In the genomic region with DNA sequence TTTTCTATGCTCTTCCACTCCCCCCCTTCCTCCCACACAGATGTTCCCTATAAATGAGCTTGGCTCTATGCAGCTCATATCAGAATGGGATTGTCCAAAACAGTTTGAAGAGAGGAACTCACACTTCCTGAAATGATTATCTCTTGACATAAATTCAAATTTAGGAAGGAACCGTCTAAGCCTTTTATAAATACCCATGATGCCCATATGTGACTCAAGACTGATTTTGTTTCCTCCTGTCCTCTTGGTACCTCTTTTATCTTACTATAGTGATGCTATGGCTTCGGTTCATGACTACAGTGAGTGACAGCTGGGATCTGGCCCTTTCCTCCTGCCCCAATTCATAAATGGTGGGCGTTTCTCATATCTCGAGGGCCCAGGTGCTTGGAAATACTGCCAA, we compare ENCODE assay signal across 19 cellular contexts. TPM values are rescaled to one million over a fixed set of nuclear protein-coding genes. Genes with fewer than 3 reads are reported as not detected.
DNase-seq lines count a peak whose midpoint lies in the region; ATAC-seq and TF ChIP-seq lines count a peak whose summit lies in the region.
"Had no signal": no experiment of that assay in that cellular context is flagged by ENCODE, and none has a peak within 500 bp of the region (broad histone marks: within the 10 kb centered on the region; RNA-seq: fewer than 3 reads in every experiment).

No MANE protein-coding gene starts in this region.

- H3K9me2 ChIP-seq in OCI-LY7 (ENCODE audit: insufficient read depth, low read length): no peaks in the 10 kb centered on the region

- peak overlapping the region; percentile 89 for H3K27ac Mint-ChIP-seq in mesothelial cell of epicardium

- H3K27ac ChIP-seq in A673 (ENCODE audit: low read depth, low read length, poor library complexity, severe bottlenecking) (peak overlapping the region; percentile 46), OCI-LY7 (ENCODE audit: low read depth, low read length, poor library complexity, severe bottlenecking) (no peak overlapping the region), tibial nerve (no peak overlapping the region), breast epithelium (no peak overlapping the region)
- H3K27ac ChIP-seq: foreskin keratinocyte, sigmoid colon, upper lobe of left lung had no signal

- no peaks in the 10 kb centered on the region for H3K79me2 ChIP-seq in OCI-LY7 (ENCODE audit: insufficient read depth, low read depth, low read length)

- no peak for TF ChIP-seq EP300 in tibial nerve (IDR thresholded peaks at IDR 0.05)

- TF ChIP-seq CTCF in A673 (conservative IDR thresholded peaks at IDR 0.05; ENCODE audit: low read depth, low read length) (no peak), OCI-LY7 (conservative IDR thresholded peaks at IDR 0.05; ENCODE audit: low read length) (no peak), mesothelial cell of epicardium (IDR thresholded peaks at IDR 0.05; ENCODE audit: unreplicated experiment) (no peak), tibial nerve (IDR thresholded peaks at IDR 0.05) (no peak), breast epithelium (IDR thresholded peaks at IDR 0.05) (no peak)

- H4K20me1 ChIP-seq in OCI-LY7 (ENCODE audit: insufficient read depth, low read length): no peaks in the 10 kb centered on the region

- H3K9me3 Mint-ChIP-seq in mesothelial cell of epicardium: no peaks in the 10 kb centered on the region

- POLR2A ChIA-PET in A673 (lab: Charles Lee; ENCODE audit: low non-redundant PET): no interaction called here
- POLR2A ChIA-PET in OCI-LY7 (lab: Charles Lee): interaction anchor here (1.0 to 1.1 kb wide), 2 partner anchors 8 to 21 kb away, joined by 3 read pairs; no protein-coding TSS in a partner anchor

- peaks cover 62% of the 10 kb centered on the region for H3K4me1 Mint-ChIP-seq in mesothelial cell of epicardium

- peak overlapping the region; percentile 13 for H3K4me3 Mint-ChIP-seq in mesothelial cell of epicardium

- H3K27me3 Mint-ChIP-seq in mesothelial cell of epicardium (ENCODE audit: low read depth): no peaks in the 10 kb centered on the region

- CTCF ChIA-PET in A673 (lab: Charles Lee): interaction anchor here (0.5 to 0.7 kb wide), 3 partner anchors 37 to 395 kb away, joined by 3 to 6 read pairs (median 3); no protein-coding TSS in a partner anchor
- CTCF ChIA-PET in OCI-LY7 (lab: Charles Lee; ENCODE audit: unreplicated experiment): interaction anchor here (0.5 kb wide), 1 partner anchor 481 kb away, joined by 3 read pairs; no protein-coding TSS in a partner anchor

- ATAC-seq in HG02870 (IDR thresholded peaks at IDR 0.05; ENCODE audit: unreplicated experiment): no peak
- ATAC-seq: foreskin keratinocyte had no signal

- intact Hi-C loops in A673 (cut with micrococcal nuclease; ENCODE audit: unreplicated experiment) (no loop called here), OCI-LY7 (cut with micrococcal nuclease; ENCODE audit: unreplicated experiment) (no loop called here), breast epithelium (cut with DNase I; ENCODE audit: low total_unique reads) (loop anchor here (10.0 kb wide), 1 partner anchor 82 kb away; no protein-coding TSS in a partner anchor)

- H3K4me3 ChIP-seq in A673 (ENCODE audit: low read depth, low read length, poor library complexity, severe bottlenecking) (no peak overlapping the region), OCI-LY7 (ENCODE audit: low read depth, low read length, poor library complexity, severe bottlenecking) (no peak overlapping the region), tibial nerve (no peak overlapping the region), breast epithelium (no peak overlapping the region)
- H3K4me3 ChIP-seq: lung, sigmoid colon, upper lobe of left lung had no signal

- H2AFZ ChIP-seq in OCI-LY7 (ENCODE audit: low read length): peak overlapping the region; percentile 89

- no peaks in the 10 kb centered on the region for H3K9me3 ChIP-seq in A673 (ENCODE audit: low read depth, low read length, poor library complexity, severe bottlenecking)
- H3K9me3 ChIP-seq in OCI-LY7 (ENCODE audit: low read length): no peaks in the 10 kb centered on the region
- no peaks in the 10 kb centered on the region for H3K9me3 ChIP-seq in tibial nerve
- H3K9me3 ChIP-seq in breast epithelium: no peaks in the 10 kb centered on the region
- H3K9me3 ChIP-seq: sigmoid colon, upper lobe of left lung had no signal

- no TSS peak for BruUV-seq in A673 (replicated peaks; lab: Mats Ljungman, UMichigan)
- no TSS peak for BruUV-seq in OCI-LY7 (replicated peaks; lab: Mats Ljungman, UMichigan)

- H3K4me1 ChIP-seq in A673 (ENCODE audit: insufficient read depth, low read length, poor library complexity, severe bottlenecking) (peaks cover 55% of the 10 kb centered on the region), OCI-LY7 (ENCODE audit: insufficient read depth, low read length, poor library complexity, severe bottlenecking) (peaks cover 15% of the 10 kb centered on the region), tibial nerve (peaks cover 0 to 33% (median 14%) of the 10 kb centered on the region in 4 donors), breast epithelium (no peaks in the 10 kb centered on the region)

- WGBS in tibial nerve, 2 donors: 63 to 74% methylated on average over 4 of the region's 4 CpGs

- no peaks in the 10 kb centered on the region for H3K36me3 ChIP-seq in A673 (ENCODE audit: insufficient read depth, low read length, poor library complexity, severe bottlenecking)
- no peaks in the 10 kb centered on the region for H3K36me3 ChIP-seq in OCI-LY7 (ENCODE audit: insufficient read depth, low read length)
- no peaks in the 10 kb centered on the region for H3K36me3 ChIP-seq in tibial nerve
- H3K36me3 ChIP-seq in breast epithelium: no peaks in the 10 kb centered on the region
- H3K36me3 ChIP-seq: sigmoid colon, upper lobe of left lung had no signal

- H3K4me2 ChIP-seq in OCI-LY7 (ENCODE audit: low read length): peak overlapping the region; percentile 22

- TF ChIP-seq POLR2A in tibial nerve (IDR thresholded peaks at IDR 0.05) (no peak), breast epithelium (IDR thresholded peaks at IDR 0.05) (no peak)

- H3K36me3 Mint-ChIP-seq in mesothelial cell of epicardium: no peaks in the 10 kb centered on the region

- H3K27me3 ChIP-seq in A673 (replicated peaks; ENCODE audit: insufficient read depth, low read depth, low read length, poor library complexity) (no peaks in the 10 kb centered on the region), tibial nerve (no peaks in the 10 kb centered on the region), breast epithelium (no peaks in the 10 kb centered on the region)
- H3K27me3 ChIP-seq: foreskin keratinocyte, sigmoid colon, upper lobe of left lung had no signal

- DNase-seq in A673 (ENCODE audit: low spot score) (peak; percentile 91), GF-D8 (lab: John Stamatoyannopoulos, UW) (peak; percentile 13), OCI-LY7 (ENCODE audit: low spot score) (peak; percentile 21), mesothelial cell of epicardium (ENCODE audit: low spot score in 2 of 2, unreplicated experiment in 2 of 2) (no peak), cerebellar cortex (ENCODE audit: low spot score) (no peak), tibial nerve (ENCODE audit: low spot score in 2 of 2) (no peak), breast epithelium (ENCODE audit: low spot score in 2 of 2) (no peak)
- DNase-seq: activated CD4-positive, alpha-beta T cell treated with anti-CD3 and anti-CD28 coated beads, Interleukin-2, amount 50 U/mL, for 1 hour; DMS79 treated with DMSO at 0.1 percent for 48 hours; foreskin keratinocyte; NCI-H1105 treated with DMSO at 0.1 percent for 48 hours; sigmoid colon; stimulated activated CD4-positive, alpha-beta T cell treated with anti-CD3 and anti-CD28 coated beads, Interleukin-4, amount 100 ng/mL, for 1 hour; T-helper 9 cell; upper lobe of left lung had no signal

RNA-seq across cellular contexts. Expression of gene TERF2, which starts 16.6 kb away (rescaled TPM):
- total RNA-seq in A673 (2021): 42.8 and 46.1 TPM in 2 replicates
- total RNA-seq in OCI-LY7 (2014; rRNA removed; shearing (Covaris generic)): 18.8 and 19.8 TPM in 2 replicates
- total RNA-seq in OCI-LY7 (2022): 63.9 and 81.0 TPM in 2 replicates
- 36.8 to 42.4 TPM (median 39.2 TPM) in 3 replicates for total RNA-seq in mesothelial cell of epicardium
- total RNA-seq in tibial nerve: 10 to 100 TPM; 18.3 to 66.3 (median 26.0) TPM
- total RNA-seq in breast epithelium: 10 to 100 TPM; 15.5 to 18.7 (median 18.0) TPM

RNA-seq across cellular contexts. Expression of gene CYB5B, which starts 22.0 kb away (rescaled TPM):
- 223 and 242 TPM in 2 replicates for total RNA-seq in A673 (2021)
- total RNA-seq in OCI-LY7 (2014; rRNA removed; shearing (Covaris generic)): 64.9 and 83.0 TPM in 2 replicates
- total RNA-seq in OCI-LY7 (2022): 177 and 184 TPM in 2 replicates
- 96.6 to 102 TPM (median 101 TPM) in 3 replicates for total RNA-seq in mesothelial cell of epicardium
- 10 to 100 TPM; 26.6 to 45.9 (median 30.7) TPM for total RNA-seq in tibial nerve
- total RNA-seq in breast epithelium: 10 to 100 TPM; 28.2 to 48.0 (median 34.7) TPM

RNA-seq across cellular contexts. Expression of gene TMED6, which starts 50.9 kb away (rescaled TPM):
- total RNA-seq in A673 (2021) (1.8 TPM in 1 of 2 replicates, not detected in the other), OCI-LY7 (2022) (1.2 and 1.7 TPM in 2 replicates), mesothelial cell of epicardium (1.2 to 1.7 TPM (median 1.4 TPM) in 3 replicates), tibial nerve (not detected), breast epithelium (1 to 10 TPM in 1 of 3 donors, under 1 TPM in 1, not detected in 1; 0.32 to 1.3 TPM)
- total RNA-seq in OCI-LY7 (2014; rRNA removed; shearing (Covaris generic)): 1.7 TPM in 1 of 2 replicates, not detected in the other
- total RNA-seq: cerebellum, foreskin keratinocyte, H4, sigmoid colon had no signal

Comparison
In these comparisons a context has a peak if more than half of its experiments do, and no peak if none do; other contexts are left out.
1. DNase-seq: peak in A673 (single experiment), GF-D8 (single experiment) and OCI-LY7 (single experiment); none in mesothelial cell of epicardium (0 of 2), cerebellar cortex (single experiment), tibial nerve (0 of 2) and breast epithelium (0 of 2).